In genomic region chr1:215581896-215582295, GRCh38 we compare ENCODE assay signal across 27 cellular contexts. TPM values are rescaled to one million over a fixed set of nuclear protein-coding genes. Genes with fewer than 3 reads are reported as not detected.
DNase-seq lines count a peak whose midpoint lies in the region; ATAC-seq, FAIRE-seq and TF ChIP-seq lines count a peak whose summit lies in the region.
"Had no signal": no experiment of that assay in that cellular context is flagged by ENCODE, and none has a peak within 500 bp of the region (broad histone marks: within the 10 kb centered on the region; RNA-seq: fewer than 3 reads in every experiment).

No MANE protein-coding gene starts in this region.

- H3K9me3 Mint-ChIP-seq in Caco-2 (ENCODE audit: unreplicated experiment) = no peaks in the 10 kb centered on the region

- H3K4me3 Mint-ChIP-seq in Caco-2 (ENCODE audit: unreplicated experiment) = no peak overlapping the region
- H3K4me3 Mint-ChIP-seq: CD4-positive, alpha-beta memory T cell; GM23338 had no signal

- H3K27me3 ChIP-seq in Caco-2 (replicated peaks; ENCODE audit: control insufficient read depth, insufficient read depth, low read length) = no peaks in the 10 kb centered on the region
- no peaks in the 10 kb centered on the region for H3K27me3 ChIP-seq in PC-9 (ENCODE audit: insufficient read depth, low read depth)
- H3K27me3 ChIP-seq in foreskin keratinocyte = no peaks in the 10 kb centered on the region
- H3K27me3 ChIP-seq: BLaER1 treated with 17β-estradiol and CSF1 and Interleukin-3, amounts not matched to agents 10 nM and 100 nM; Peyer's patch had no signal

- peak overlapping the region; percentile 23 for H3K27ac Mint-ChIP-seq in Caco-2 (ENCODE audit: unreplicated experiment)
- H3K27ac Mint-ChIP-seq: CD4-positive, alpha-beta memory T cell; GM23338 had no signal

- H3K27me3 Mint-ChIP-seq in Caco-2 (ENCODE audit: insufficient read depth, unreplicated experiment) = no peaks in the 10 kb centered on the region
- H3K27me3 Mint-ChIP-seq: CD4-positive, alpha-beta memory T cell had no signal

- TF ChIP-seq CTCF in Caco-2 (IDR thresholded peaks at IDR 0.05; ENCODE audit: insufficient read depth in 1 of 2, low read depth in 1 of 2, low read length in 1 of 2, severe bottlenecking in 1 of 2, unreplicated experiment in 1 of 2) (no peak), HEK293 (tag by site-specific recombination; IDR thresholded peaks at IDR 0.05) (no peak), PC-9 (conservative IDR thresholded peaks at IDR 0.05) (no peak), foreskin keratinocyte (conservative IDR thresholded peaks at IDR 0.05) (peak; percentile 21)

- DNase-seq in Caco-2 (no peak), PC-9 (no peak), foreskin keratinocyte (no peak), GM12891 (ENCODE audit: insufficient read length, low spot score) (no peak), GF-D8 (lab: John Stamatoyannopoulos, UW) (no peak)
- no peak for DNase-seq in activated CD4-positive, alpha-beta T cell treated with anti-CD3 and anti-CD28 coated beads for 1 hour
- DNase-seq: AML-193; CD4-positive, alpha-beta memory T cell; DMS153; DND-41; HCEC 1CT; KBM-7; MV-4-11; NCI-H1105; NCI-H1436 treated with DMSO at 0.1 percent for 48 hours; NCI-H187 treated with DMSO at 0.1 percent for 48 hours; NCI-H446; NCI-H524 treated with DMSO at 0.1 percent for 48 hours; Peyer's patch; SHP77 treated with DMSO at 0.1 percent for 48 hours; T-helper 1 cell had no signal

- peaks cover 22% of the 10 kb centered on the region for H3K4me1 Mint-ChIP-seq in Caco-2 (ENCODE audit: low read depth, unreplicated experiment)
- H3K4me1 Mint-ChIP-seq: CD4-positive, alpha-beta memory T cell had no signal

- no peaks in the 10 kb centered on the region for H4K20me1 ChIP-seq in PC-9 (ENCODE audit: insufficient read depth)

- no peak overlapping the region for H2AFZ ChIP-seq in PC-9
- H2AFZ ChIP-seq: GM23338 had no signal

- H3K4me2 ChIP-seq in PC-9 = no peak overlapping the region
- H3K4me2 ChIP-seq: BLaER1 treated with 17β-estradiol and CSF1 and Interleukin-3, amounts not matched to agents 10 nM and 100 nM; GM23338 had no signal

- H3K9me3 ChIP-seq in Caco-2 (no peaks in the 10 kb centered on the region), HEK293 (ENCODE audit: control insufficient read depth, insufficient read depth, low read depth, low read length) (no peaks in the 10 kb centered on the region), PC-9 (ENCODE audit: insufficient read depth, low read depth) (peaks cover 3% of the 10 kb centered on the region; the same call in 1 of the 2 replicates)
- H3K9me3 ChIP-seq: Peyer's patch had no signal

- H3K79me2 ChIP-seq in PC-9 (ENCODE audit: low read depth) = peaks cover 16% of the 10 kb centered on the region

- intact Hi-C loops in Caco-2 (cut with micrococcal nuclease; ENCODE audit: unreplicated experiment) (no loop called here), PC-9 (cut with micrococcal nuclease; ENCODE audit: unreplicated experiment) (no loop called here)

- H3K36me3 ChIP-seq in Caco-2 (ENCODE audit: control insufficient read depth, insufficient read depth, low read length) (no peaks in the 10 kb centered on the region), HEK293 (ENCODE audit: control insufficient read depth in 2 of 2, insufficient read depth in 1 of 2, low read length in 2 of 2) (peaks cover 15 to 38% of the 10 kb centered on the region in 2 experiments), PC-9 (ENCODE audit: low read depth) (peaks cover 64% of the 10 kb centered on the region)

- H3K27ac ChIP-seq in HEK293 (ENCODE audit: extremely low read depth, low read depth, low read length) (no peak overlapping the region), PC-9 (peak overlapping the region; percentile 91), foreskin keratinocyte (no peak overlapping the region)
- H3K27ac ChIP-seq: BLaER1 treated with 17β-estradiol and CSF1 and Interleukin-3, amounts not matched to agents 10 nM and 100 nM; Peyer's patch had no signal

- CTCF ChIA-PET in Caco-2 (lab: Charles Lee) = no interaction called here
- CTCF ChIA-PET in HEK293 (lab: Yijun Ruan, JAX) = no interaction called here
- CTCF ChIA-PET in PC-9 (lab: Charles Lee) = no interaction called here

- H3K4me1 ChIP-seq in Caco-2 = peaks cover 24% of the 10 kb centered on the region
- H3K4me1 ChIP-seq in HEK293 (ENCODE audit: control insufficient read depth, insufficient read depth, low read length) = no peaks in the 10 kb centered on the region
- peaks cover 46% of the 10 kb centered on the region for H3K4me1 ChIP-seq in PC-9 (replicated peaks; ENCODE audit: insufficient read depth)
- H3K4me1 ChIP-seq in foreskin keratinocyte = peaks cover 17% of the 10 kb centered on the region

- POLR2A ChIA-PET in Caco-2 (lab: Charles Lee) (no interaction called here), HEK293 (lab: Yijun Ruan, JAX) (no interaction called here), PC-9 (lab: Charles Lee; ENCODE audit: unreplicated experiment) (no interaction called here)

- peaks cover 43% of the 10 kb centered on the region for H3K36me3 Mint-ChIP-seq in Caco-2 (ENCODE audit: insufficient read depth, unreplicated experiment)

- no peaks in the 10 kb centered on the region; the same call in 1 of the 2 replicates for H3K9me2 ChIP-seq in PC-9 (ENCODE audit: insufficient read depth)

- peaks cover 31% of the 10 kb centered on the region for H3F3A ChIP-seq in PC-9 (ENCODE audit: insufficient read depth, low read depth)

- BruUV-seq in Caco-2 (replicated peaks; lab: Mats Ljungman, UMichigan) (no TSS peak), PC-9 (replicated peaks; lab: Mats Ljungman, UMichigan) (no TSS peak)

- no peak for ATAC-seq in foreskin keratinocyte
- no peak for ATAC-seq in HG02763 (IDR thresholded peaks at IDR 0.05; ENCODE audit: unreplicated experiment)
- ATAC-seq: GM23338 had no signal

- H3K4me3 ChIP-seq in Caco-2 (ENCODE audit: low read depth, low read length) (no peak overlapping the region), HEK293 (ENCODE audit: low read depth, low read length) (no peak overlapping the region), PC-9 (no peak overlapping the region)
- H3K4me3 ChIP-seq: BLaER1 treated with 17β-estradiol and CSF1 and Interleukin-3, amounts not matched to agents 10 nM and 100 nM; GM23338; Peyer's patch had no signal

- no peak for TF ChIP-seq POLR2A in GM12891 (IDR thresholded peaks at IDR 0.05; ENCODE audit: low read depth, low read length)

- no peak for FAIRE-seq in GM12891 (lab: Jason Lieb, UNC)
- FAIRE-seq: A204.1, GM18507 had no signal

TF ChIP-seq in HEK293, 187 proteins besides CTCF, POLR2A, EP300 and RAD21 (continues in another document):
- TF ChIP-seq ZNF211 (tag by site-specific recombination; IDR thresholded peaks at IDR 0.05; ENCODE audit: low read depth) (no peak), ZNF302 (tag by site-specific recombination; IDR thresholded peaks at IDR 0.05; ENCODE audit: low read depth) (0 out of 2 replicates have a peak, but pooled peaks have one; percentile 68), ZBTB48 (tag by site-specific recombination; IDR thresholded peaks at IDR 0.05) (no peak)
- TF ChIP-seq, protein P1, sequence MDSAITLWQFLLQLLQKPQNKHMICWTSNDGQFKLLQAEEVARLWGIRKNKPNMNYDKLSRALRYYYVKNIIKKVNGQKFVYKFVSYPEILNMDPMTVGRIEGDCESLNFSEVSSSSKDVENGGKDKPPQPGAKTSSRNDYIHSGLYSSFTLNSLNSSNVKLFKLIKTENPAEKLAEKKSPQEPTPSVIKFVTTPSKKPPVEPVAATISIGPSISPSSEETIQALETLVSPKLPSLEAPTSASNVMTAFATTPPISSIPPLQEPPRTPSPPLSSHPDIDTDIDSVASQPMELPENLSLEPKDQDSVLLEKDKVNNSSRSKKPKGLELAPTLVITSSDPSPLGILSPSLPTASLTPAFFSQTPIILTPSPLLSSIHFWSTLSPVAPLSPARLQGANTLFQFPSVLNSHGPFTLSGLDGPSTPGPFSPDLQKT (IDR thresholded peaks at IDR 0.05; ENCODE audit: borderline replicate concordance, low read depth, low read length) = no peak

TF ChIP-seq in GM12891, 5 proteins besides CTCF, POLR2A, EP300 and RAD21:
- TF ChIP-seq TAF1 (IDR thresholded peaks at IDR 0.05; ENCODE audit: low read depth, low read length) (no peak), POU2F2 (IDR thresholded peaks at IDR 0.05; ENCODE audit: low read depth, low read length) (no peak), SPI1 (IDR thresholded peaks at IDR 0.05; ENCODE audit: low read depth, low read length) (no peak), POLR2AphosphoS5 (IDR thresholded peaks at IDR 0.05; ENCODE audit: low read depth, low read length) (no peak), PAX5 (IDR thresholded peaks at IDR 0.05; ENCODE audit: insufficient read depth, low read length, severe bottlenecking) (no peak)
TF ChIP-seq in GM12891: peak in this region for 0.

RNA-seq across cellular contexts. Expression of gene KCTD3, which starts 14.8 kb away (rescaled TPM):
- total RNA-seq in Caco-2 (2022) (49.4 and 50.7 TPM in 2 replicates), PC-9 (2021) (46.4 and 53.6 TPM in 2 replicates), foreskin keratinocyte (38.5 and 41.8 TPM in 2 replicates)
- polyA plus RNA-seq in foreskin keratinocyte = 13.9 and 17.1 TPM in 2 replicates
- polyA plus RNA-seq in GM12891 (2012; ENCODE audit: low read depth, missing spikeins) = 3.7 TPM
